Comparison of ENCODE assay signal across 25 cellular contexts in the genomic region with DNA sequence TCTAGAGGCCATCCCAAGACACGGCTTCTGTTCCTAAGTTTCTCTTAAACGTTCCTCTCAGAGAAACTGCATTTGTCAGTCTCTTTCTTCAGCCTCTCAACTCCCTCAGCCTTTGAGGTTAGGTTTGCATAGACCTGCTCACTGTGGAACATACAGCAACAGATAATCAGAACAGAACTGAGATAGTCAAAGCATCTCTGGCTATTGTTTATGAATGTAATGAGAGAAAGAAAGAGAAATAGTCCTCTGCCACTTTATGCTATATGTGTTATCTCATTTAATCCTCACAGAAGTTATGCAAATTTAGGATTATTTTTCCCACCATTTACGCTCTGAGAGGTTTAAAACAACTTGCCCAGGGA.
"Had no signal": no experiment of that assay in that cellular context is flagged by ENCODE, and none has a peak within 500 bp of the region (broad histone marks: within the 10 kb centered on the region; RNA-seq: fewer than 3 reads in every experiment).

No MANE protein-coding gene starts in this region.

- H2AFZ ChIP-seq: hepatocyte had no signal

- H3K4me1 Mint-ChIP-seq: activated B cell treated with CpG ODN at 0.5 μM for 24 hours had no signal

- H3K4me2 ChIP-seq: hepatocyte had no signal

- H3K36me3 ChIP-seq: colonic mucosa, gastrocnemius medialis, left ventricle myocardium inferior, spleen, transverse colon had no signal

- H3K9me3 ChIP-seq: colonic mucosa, gastrocnemius medialis, testis, transverse colon had no signal

- H3K4me3 ChIP-seq: colonic mucosa, gastrocnemius medialis, hepatocyte, left ventricle myocardium inferior, lung, spleen, testis, transverse colon had no signal

- H3K27me3 ChIP-seq: colonic mucosa, gastrocnemius medialis, hepatocyte, spleen, testis, transverse colon had no signal

- H3K27ac ChIP-seq: colonic mucosa, epithelial cell of prostate, gastrocnemius medialis, hepatocyte, left ventricle myocardium inferior, spleen, testis, transverse colon had no signal

- H3K27ac Mint-ChIP-seq: activated B cell treated with CpG ODN at 0.5 μM for 24 hours; activated CD4-positive, alpha-beta T cell treated with anti-CD3 and anti-CD28 coated beads for 36 hours; activated naive CD8-positive, alpha-beta T cell; activated T-cell treated with anti-CD3 and anti-CD28 coated beads, Interleukin-2, amount 50 U/mL, for 72 hours; nephron had no signal

- DNase-seq: activated B cell treated with CpG ODN at 0.5 μM for 24 hours; activated CD4-positive, alpha-beta T cell treated with anti-CD3 and anti-CD28 coated beads for 36 hours; activated CD4-positive, alpha-beta T cell treated with anti-CD3 and anti-CD28 coated beads, Interleukin-2, amount 50 U/mL, for 4 hours; activated naive CD4-positive, alpha-beta T cell treated with Interleukin-2 at 50 U/mL for 16 hours; activated T-cell treated with anti-CD3 and anti-CD28 coated beads for 4 hours; activated T-cell treated with anti-CD3 and anti-CD28 coated beads, Interleukin-2, amount 50 U/mL, for 72 hours; anterior cingulate cortex; colonic mucosa; effector CD8-positive, alpha-beta T cell; gastrocnemius medialis; islet precursor cell; left ventricle myocardium inferior; mesendoderm; posterior cingulate gyrus; spleen; stimulated activated CD4-positive, alpha-beta T cell treated with anti-CD3 and anti-CD28 coated beads, Interleukin-2, amount 100 ng/mL, for 48 hours; stimulated activated naive CD8-positive, alpha-beta T cell treated with anti-CD3 and anti-CD28 coated beads, Interleukin-15, Interleukin-2, amounts not matched to agents 100 U/mL and 50 U/mL, for 24 hours; testis; transverse colon had no signal

- ATAC-seq: activated CD4-positive, alpha-beta T cell treated with anti-CD3 and anti-CD28 coated beads for 36 hours; activated T-cell treated with anti-CD3 and anti-CD28 coated beads, Interleukin-2, amount 50 U/mL, for 72 hours; gastrocnemius medialis; right cardiac atrium; stimulated activated naive CD8-positive, alpha-beta T cell treated with anti-CD3 and anti-CD28 coated beads, Interleukin-15, Interleukin-2, amounts not matched to agents 100 U/mL and 50 U/mL, for 24 hours had no signal

- H3K36me3 Mint-ChIP-seq: activated naive CD8-positive, alpha-beta T cell had no signal

- H3K4me1 ChIP-seq: colonic mucosa, gastrocnemius medialis, spleen, testis, transverse colon had no signal

- H3K4me3 Mint-ChIP-seq: activated B cell treated with CpG ODN at 0.5 μM for 24 hours; activated CD4-positive, alpha-beta T cell treated with anti-CD3 and anti-CD28 coated beads for 36 hours; activated naive CD8-positive, alpha-beta T cell; activated T-cell treated with anti-CD3 and anti-CD28 coated beads, Interleukin-2, amount 50 U/mL, for 72 hours; nephron had no signal
